ENCODE assay signal across 2 cellular contexts in genomic region chr12:39314547-39314946, GRCh38.
TF ChIP-seq lines count a peak whose summit lies in the region.

No MANE protein-coding gene starts in this region.

TF ChIP-seq in endothelial cell of umbilical vein, 7 proteins besides CTCF, POLR2A, EP300 and RAD21:
- TF ChIP-seq JUN (IDR thresholded peaks at IDR 0.05; ENCODE audit: borderline replicate concordance, insufficient read depth, insufficient read length, low read depth) (no peak), MYC (IDR thresholded peaks at IDR 0.05; ENCODE audit: low read depth, low read length) (no peak)
TF ChIP-seq in endothelial cell of umbilical vein: peak in this region for 0.

TF ChIP-seq in GM23338, 12 proteins besides CTCF, POLR2A, EP300 and RAD21:
- no peak for TF ChIP-seq CREB1 (CRISPR knock-in tag; IDR thresholded peaks at IDR 0.05; ENCODE audit: low read depth)
- TF ChIP-seq ETS1 (IDR thresholded peaks at IDR 0.05), result no peak
- no peak for TF ChIP-seq EZH2 (IDR thresholded peaks at IDR 0.05; ENCODE audit: low read depth, unreplicated experiment)
- TF ChIP-seq STAT1 (IDR thresholded peaks at IDR 0.05; ENCODE audit: unreplicated experiment), result no peak
- TF ChIP-seq POLR2AphosphoS5 (IDR thresholded peaks at IDR 0.05; ENCODE audit: low read depth), result no peak
- TF ChIP-seq ZNF462 (CRISPR knock-in tag; IDR thresholded peaks at IDR 0.05), result no peak
- TF ChIP-seq REST (IDR thresholded peaks at IDR 0.05; ENCODE audit: unreplicated experiment), result no peak
- TF ChIP-seq EZH2phosphoT487 (IDR thresholded peaks at IDR 0.05; ENCODE audit: unreplicated experiment), result no peak
- no peak for TF ChIP-seq JUNB (IDR thresholded peaks at IDR 0.05; ENCODE audit: unreplicated experiment)
- no peak for TF ChIP-seq NANOG (IDR thresholded peaks at IDR 0.05; ENCODE audit: borderline replicate concordance)
- no peak for TF ChIP-seq ZNF331 (CRISPR knock-in tag; IDR thresholded peaks at IDR 0.05; ENCODE audit: low read depth)
- no peak for TF ChIP-seq ZNF114 (CRISPR knock-in tag; IDR thresholded peaks at IDR 0.05)
